14 cellular contexts compared by ENCODE assay signal in genomic region chr15:27479232-27480140, GRCh38.
DNase-seq lines count a peak whose midpoint lies in the region; ATAC-seq, FAIRE-seq and TF ChIP-seq lines count a peak whose summit lies in the region.
"Had no signal": no experiment of that assay in that cellular context is flagged by ENCODE, and none has a peak within 500 bp of the region (broad histone marks: within the 10 kb centered on the region; RNA-seq: fewer than 3 reads in every experiment).

No MANE protein-coding gene starts in this region.

- H3K27me3 Mint-ChIP-seq in T-helper 17 cell: no peaks in the 10 kb centered on the region
- H3K27me3 Mint-ChIP-seq: B cell had no signal

- no peaks in the 10 kb centered on the region for H3K27me3 ChIP-seq in keratinocyte (ENCODE audit: control insufficient read depth, extremely low read depth, insufficient read depth, low read length)
- no peaks in the 10 kb centered on the region for H3K27me3 ChIP-seq in MM.1S (replicated peaks; ENCODE audit: insufficient read depth, low read length)

- ATAC-seq in T-helper 17 cell: no peak
- ATAC-seq in GM18502 (IDR thresholded peaks at IDR 0.05; ENCODE audit: poor library complexity, unreplicated experiment): no peak

- H3K9me3 ChIP-seq in keratinocyte (ENCODE audit: control insufficient read depth, low read depth, low read length) (no peaks in the 10 kb centered on the region), T-helper 17 cell (ENCODE audit: control insufficient read depth, low read length, poor library complexity, severe bottlenecking) (peaks cover 3% of the 10 kb centered on the region), MM.1S (replicated peaks; ENCODE audit: insufficient read depth, low read length) (no peaks in the 10 kb centered on the region)

- H3K79me2 ChIP-seq in keratinocyte (ENCODE audit: control insufficient read depth, insufficient read depth, low read length): no peaks in the 10 kb centered on the region
- no peaks in the 10 kb centered on the region for H3K79me2 ChIP-seq in MM.1S (ENCODE audit: low read length)
- H3K79me2 ChIP-seq: parathyroid adenoma had no signal

- no peak for TF ChIP-seq CTCF in keratinocyte (optimal IDR thresholded peaks at IDR 0.05 in 1 of 3, IDR thresholded peaks at IDR 0.05 in 1 of 3, conservative IDR thresholded peaks at IDR 0.05 in 1 of 3; ENCODE audit: extremely low read depth in 1 of 3, insufficient read depth in 2 of 3, low read length in 3 of 3)
- TF ChIP-seq CTCF in MM.1S (IDR thresholded peaks at IDR 0.05; ENCODE audit: low read length): no peak

- no peaks in the 10 kb centered on the region for H3K9me2 ChIP-seq in MM.1S (replicated peaks; ENCODE audit: insufficient read depth, low read length)

- no peak overlapping the region for H3K4me3 Mint-ChIP-seq in T-helper 17 cell
- H3K4me3 Mint-ChIP-seq: B cell; T-helper 1 cell treated with Interleukin-12 subunit alpha and Interleukin-12 subunit beta and Interleukin-4 antibody, amounts not matched to agents 30 μg/mL and 1 μg/mL, for 36 hours had no signal

- DNase-seq in DMS153 treated with DMSO at 0.1 percent for 48 hours (lab: John Stamatoyannopoulos, UW; ENCODE audit: unreplicated experiment): peak; percentile 45
- DNase-seq in NCI-H1694 treated with DMSO at 0.1 percent for 48 hours (lab: John Stamatoyannopoulos, UW): peak; percentile 62
- peak; percentile 2 for DNase-seq in RPMI7951 (ENCODE audit: low read depth)
- DNase-seq in keratinocyte (ENCODE audit: low read depth, low spot score): no peak
- no peak for DNase-seq in T-helper 17 cell
- DNase-seq in MM.1S: no peak
- no peak for DNase-seq in activated CD4-positive, alpha-beta T cell treated with anti-CD3 and anti-CD28 coated beads, Interleukin-2, amount 50 U/mL, for 1 hour
- DNase-seq: activated CD4-positive, alpha-beta T cell treated with anti-CD3 and anti-CD28 coated beads for 1 hour; Karpas-422; NCI-H524 had no signal

- H3K4me2 ChIP-seq in keratinocyte (ENCODE audit: control insufficient read depth, extremely low read depth, insufficient read depth, low read depth, low read length) (peak overlapping the region; percentile 55), MM.1S (ENCODE audit: low read depth, low read length) (no peak overlapping the region)

- peak; percentile 96 for FAIRE-seq in keratinocyte (lab: Jason Lieb, UNC)

- H3K4me1 ChIP-seq in keratinocyte (ENCODE audit: control insufficient read depth, extremely low read depth, insufficient read depth, low read length) (peaks cover 23% of the 10 kb centered on the region), MM.1S (ENCODE audit: low read length) (no peaks in the 10 kb centered on the region)
- H3K4me1 ChIP-seq: parathyroid adenoma had no signal

- H2AFZ ChIP-seq in keratinocyte (ENCODE audit: control insufficient read depth, low read length) (no peak overlapping the region), MM.1S (ENCODE audit: low read length) (no peak overlapping the region)
- H2AFZ ChIP-seq: parathyroid adenoma had no signal

- dilution Hi-C loops in keratinocyte (cut with MboI; ENCODE audit: extremely low pct_ligation_motif_present, low sequenced_read_pairs): no loop called here

- H3K36me3 Mint-ChIP-seq in T-helper 17 cell (ENCODE audit: low read depth): no peaks in the 10 kb centered on the region

- no peak overlapping the region for H3K27ac Mint-ChIP-seq in T-helper 17 cell
- H3K27ac Mint-ChIP-seq: B cell; T-helper 1 cell treated with Interleukin-12 subunit alpha and Interleukin-12 subunit beta and Interleukin-4 antibody, amounts not matched to agents 30 μg/mL and 1 μg/mL, for 36 hours had no signal

- H3K9ac ChIP-seq in keratinocyte (ENCODE audit: control insufficient read depth, extremely low read depth, insufficient read depth, low read length) (no peak overlapping the region), MM.1S (ENCODE audit: low read length) (no peak overlapping the region)
- H3K9ac ChIP-seq: parathyroid adenoma had no signal

- no peaks in the 10 kb centered on the region for H3F3A ChIP-seq in MM.1S (ENCODE audit: insufficient read depth, low read length)

- no peaks in the 10 kb centered on the region for H3K4me1 Mint-ChIP-seq in T-helper 17 cell
- H3K4me1 Mint-ChIP-seq: B cell had no signal

- H3K36me3 ChIP-seq in keratinocyte (ENCODE audit: control insufficient read depth in 2 of 2, extremely low read depth in 1 of 2, insufficient read depth in 2 of 2, low read length in 2 of 2) (no peaks in the 10 kb centered on the region), MM.1S (replicated peaks; ENCODE audit: insufficient read depth, low read length) (no peaks in the 10 kb centered on the region)

- H4K20me1 ChIP-seq in keratinocyte (ENCODE audit: control insufficient read depth, extremely low read depth, insufficient read depth, low read length): no peaks in the 10 kb centered on the region
- no peaks in the 10 kb centered on the region for H4K20me1 ChIP-seq in MM.1S (ENCODE audit: insufficient read depth, low read length)

- no peaks in the 10 kb centered on the region for H3K9me1 ChIP-seq in keratinocyte (ENCODE audit: control insufficient read depth, extremely low read depth, insufficient read depth, low read length)

- peak overlapping the region; percentile 37 for H3K27ac ChIP-seq in keratinocyte (ENCODE audit: control insufficient read depth, insufficient read depth, low read length)
- H3K27ac ChIP-seq in MM.1S (ENCODE audit: low read length): no peak overlapping the region
- H3K27ac ChIP-seq: parathyroid adenoma had no signal

- H3K4me3 ChIP-seq in keratinocyte (ENCODE audit: control insufficient read depth in 2 of 3, extremely low read depth in 1 of 3, insufficient read depth in 2 of 3, low read depth in 1 of 3, low read length in 3 of 3): no peak overlapping the region
- no peak overlapping the region for H3K4me3 ChIP-seq in MM.1S (ENCODE audit: low read length)

Comparison
In these comparisons a context has a peak if more than half of its experiments do, and no peak if none do; other contexts are left out.
1. DNase-seq: peak in DMS153 treated with DMSO at 0.1 percent for 48 hours (single experiment), NCI-H1694 treated with DMSO at 0.1 percent for 48 hours (single experiment) and RPMI7951 (single experiment); none in keratinocyte (single experiment), T-helper 17 cell (0 of 3), MM.1S (single experiment) and activated CD4-positive, alpha-beta T cell treated with anti-CD3 and anti-CD28 coated beads, Interleukin-2, amount 50 U/mL, for 1 hour (single experiment).